8 cellular contexts compared by ENCODE assay signal in the genomic region with DNA sequence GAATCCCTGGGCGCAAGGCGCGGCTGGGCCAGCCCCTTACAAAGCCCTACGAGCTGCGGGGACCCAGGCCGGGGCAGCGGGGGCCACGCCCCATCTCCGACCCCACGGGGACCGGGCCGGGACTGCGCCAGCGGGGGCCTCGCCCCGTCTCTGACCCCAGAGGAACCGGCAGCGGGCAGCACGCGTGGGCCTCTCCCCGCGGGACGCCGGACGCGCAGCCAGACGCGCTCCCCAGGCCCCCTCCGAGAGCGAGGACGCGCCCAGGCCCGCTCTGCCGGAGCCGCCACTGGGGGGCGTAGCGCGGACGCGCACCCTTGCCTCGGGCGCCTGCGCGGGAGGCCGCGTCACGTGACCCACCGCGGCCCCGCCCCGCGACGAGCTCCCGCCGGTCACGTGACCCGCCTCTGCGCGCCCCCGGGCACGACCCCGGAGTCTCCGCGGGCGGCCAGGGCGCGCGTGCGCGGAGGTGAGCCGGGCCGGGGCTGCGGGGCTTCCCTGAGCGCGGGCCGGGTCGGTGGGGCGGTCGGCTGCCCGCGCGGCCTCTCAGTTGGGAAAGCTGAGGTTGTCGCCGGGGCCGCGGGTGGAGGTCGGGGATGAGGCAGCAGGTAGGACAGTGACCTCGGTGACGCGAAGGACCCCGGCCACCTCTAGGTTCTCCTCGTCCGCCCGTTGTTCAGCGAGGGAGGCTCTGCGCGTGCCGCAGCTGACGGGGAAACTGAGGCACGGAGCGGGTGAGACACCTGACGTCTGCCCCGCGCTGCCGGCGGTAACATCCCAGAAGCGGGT. TPM values are rescaled to one million over a fixed set of nuclear protein-coding genes. Genes with fewer than 3 reads are reported as not detected.
A peak's percentile ranks its signal among the peaks of the same experiment; 100 is the strongest.
DNase-seq lines count a peak whose midpoint lies in the region; ATAC-seq, FAIRE-seq and TF ChIP-seq lines count a peak whose summit lies in the region.

A gene (plus strand): TSS at position 422 of the 786 bp plus-strand sequence. CDS start 3,006 bp downstream, outside the sequence.

- H3K36me3 ChIP-seq in SJSA1 (peaks cover 4% of the 10 kb centered on the region), neutrophil (no peaks in the 10 kb centered on the region)

- peak; percentile 37 for DNase-seq in DMS79 treated with DMSO at 0.1 percent for 48 hours (lab: John Stamatoyannopoulos, UW)
- DNase-seq in LNCaP clone FGC (ENCODE audit: low read depth): no peak
- peak; percentile 90 to 96 for DNase-seq in SJSA1 (ENCODE audit: low read depth in 1 of 2, low spot score in 2 of 2)
- peak; percentile 69 to 89 (median 77) for DNase-seq in activated naive CD4-positive, alpha-beta T cell (lab: John Stamatoyannopoulos, UW)
- peak; percentile 99 for DNase-seq in frontal cortex (ENCODE audit: low spot score in 2 of 2)
- DNase-seq in substantia nigra (lab: John Stamatoyannopoulos, UW): peak in 45 of 49 donors; percentile 43 to 96 (median 73)

- H3K4me3 ChIP-seq in LNCaP clone FGC (ENCODE audit: low read depth, low read length) (peak within 1 kb of the TSS; percentile 61), SJSA1 (peak within 1 kb of the TSS; percentile 94), neutrophil (ENCODE audit: low read depth in 1 of 2, low read length in 1 of 2) (peak within 1 kb of the TSS; percentile 93 to 95)

- FAIRE-seq in frontal cortex (lab: Jason Lieb, UNC): no peak

- ATAC-seq in GM21723 (IDR thresholded peaks at IDR 0.05; ENCODE audit: unreplicated experiment): peak; percentile 59

- H3K4me1 ChIP-seq in SJSA1 (replicated peaks) (peaks cover 18% of the 10 kb centered on the region), neutrophil (ENCODE audit: control insufficient read depth in 1 of 2, insufficient read depth in 1 of 2, low read depth in 1 of 2, low read length in 1 of 2) (peaks cover 23 to 24% of the 10 kb centered on the region in 2 experiments)

- TF ChIP-seq CTCF in LNCaP clone FGC (IDR thresholded peaks at IDR 0.05; ENCODE audit: control insufficient read depth, extremely low read depth, insufficient read depth): peak; percentile 95
- peak; percentile 94 for TF ChIP-seq CTCF in neutrophil (IDR thresholded peaks at IDR 0.05)

- H3K27me3 ChIP-seq in SJSA1 (replicated peaks): no peaks in the 10 kb centered on the region
- H3K27me3 ChIP-seq in neutrophil: peaks cover 9% of the 10 kb centered on the region

- H3K9me3 ChIP-seq in SJSA1 (replicated peaks) (no peaks in the 10 kb centered on the region; the same call in 1 of the 2 replicates), neutrophil (no peaks in the 10 kb centered on the region)

- H3K27ac ChIP-seq in SJSA1 (peak within 1 kb of the TSS; percentile 33; the same call in 1 of the 2 replicates), neutrophil (peak within 1 kb of the TSS; percentile 87), substantia nigra (ENCODE audit: low read depth, low read length, poor library complexity, severe bottlenecking) (peak within 1 kb of the TSS; percentile 89)

RNA-seq across cellular contexts. Expression of the gene that starts here (rescaled TPM):
- 35.7 and 49.9 TPM in 2 replicates for total RNA-seq in SJSA1 (2014; rRNA removed; shearing (Covaris generic))
- 12.2 TPM for total RNA-seq in frontal cortex

Comparison
In these comparisons a context has a peak if more than half of its experiments do, and no peak if none do; other contexts are left out.
1. H3K27ac ChIP-seq: peak in every context shown above with its lines; median percentile 89 in substantia nigra; 87 in neutrophil; 33 in SJSA1.